In genomic region chr6:68038815-68039408, GRCh38 we compare ENCODE assay signal across 18 cellular contexts.
"Had no signal": no experiment of that assay in that cellular context is flagged by ENCODE, and none has a peak within 500 bp of the region (broad histone marks: within the 10 kb centered on the region; RNA-seq: fewer than 3 reads in every experiment).

No MANE protein-coding gene starts in this region.

- DNase-seq: activated CD4-positive, alpha-beta memory T cell treated with anti-CD3 and anti-CD28 coated beads for 36 hours; activated effector memory CD4-positive, alpha-beta T cell treated with anti-CD3 and anti-CD28 coated beads, Interleukin-2, amount 50 U/mL, for 16 hours; activated T-cell treated with anti-CD3 and anti-CD28 coated beads, Interleukin-2, amount 50 U/mL, for 4 hours; amniotic stem cell; body of pancreas; central memory CD4-positive, alpha-beta T cell; effector memory CD8-positive, alpha-beta T cell; kidney; left ventricle myocardium inferior; retina; stimulated activated CD4-positive, alpha-beta T cell treated with anti-CD3 and anti-CD28 coated beads, Interleukin-4, amount 100 ng/mL, for 4 hours; T-helper 9 cell; tibial artery had no signal

- H3K27me3 ChIP-seq: body of pancreas, hepatocyte, tibial artery, vagina had no signal

- H3K4me3 Mint-ChIP-seq: activated CD4-positive, alpha-beta memory T cell treated with anti-CD3 and anti-CD28 coated beads for 36 hours; activated T-cell treated with anti-CD3 and anti-CD28 coated beads, Interleukin-2, amount 50 U/mL, for 4 hours; effector memory CD8-positive, alpha-beta T cell; memory B cell had no signal

- H3K27me3 Mint-ChIP-seq: activated CD4-positive, alpha-beta memory T cell treated with anti-CD3 and anti-CD28 coated beads for 36 hours; effector memory CD8-positive, alpha-beta T cell; memory B cell had no signal

- H3K36me3 ChIP-seq: left ventricle myocardium inferior, tibial artery, vagina had no signal

- H3K4me2 ChIP-seq: hepatocyte had no signal

- H3K79me2 ChIP-seq: hepatocyte, parathyroid adenoma had no signal

- H3K27ac ChIP-seq: body of pancreas, hepatocyte, left ventricle myocardium inferior, parathyroid adenoma, tibial artery, vagina had no signal

- H3K4me1 ChIP-seq: body of pancreas, left ventricle myocardium inferior, parathyroid adenoma, tibial artery, vagina had no signal

- ATAC-seq: activated naive CD4-positive, alpha-beta T cell treated with anti-CD3 and anti-CD28 coated beads, Interleukin-2, amount 50 U/mL, for 72 hours; activated T-cell treated with anti-CD3 and anti-CD28 coated beads, Interleukin-2, amount 50 U/mL, for 4 hours; body of pancreas; effector memory CD8-positive, alpha-beta T cell had no signal

- H3K9me3 Mint-ChIP-seq: memory B cell had no signal

- H3K9me3 ChIP-seq: body of pancreas, vagina had no signal

- H2AFZ ChIP-seq: hepatocyte, parathyroid adenoma had no signal

- H3K4me3 ChIP-seq: body of pancreas, hepatocyte, left ventricle myocardium inferior, tibial artery, vagina had no signal

- H3K9ac ChIP-seq: parathyroid adenoma had no signal

- H3K27ac Mint-ChIP-seq: activated CD4-positive, alpha-beta memory T cell treated with anti-CD3 and anti-CD28 coated beads for 36 hours; activated naive CD4-positive, alpha-beta T cell treated with anti-CD3 and anti-CD28 coated beads, Interleukin-2, amount 50 U/mL, for 72 hours; effector memory CD8-positive, alpha-beta T cell; memory B cell had no signal

- H3K36me3 Mint-ChIP-seq: activated CD4-positive, alpha-beta memory T cell treated with anti-CD3 and anti-CD28 coated beads for 36 hours; activated naive CD4-positive, alpha-beta T cell treated with anti-CD3 and anti-CD28 coated beads, Interleukin-2, amount 50 U/mL, for 72 hours; memory B cell had no signal
